In the genomic region with DNA sequence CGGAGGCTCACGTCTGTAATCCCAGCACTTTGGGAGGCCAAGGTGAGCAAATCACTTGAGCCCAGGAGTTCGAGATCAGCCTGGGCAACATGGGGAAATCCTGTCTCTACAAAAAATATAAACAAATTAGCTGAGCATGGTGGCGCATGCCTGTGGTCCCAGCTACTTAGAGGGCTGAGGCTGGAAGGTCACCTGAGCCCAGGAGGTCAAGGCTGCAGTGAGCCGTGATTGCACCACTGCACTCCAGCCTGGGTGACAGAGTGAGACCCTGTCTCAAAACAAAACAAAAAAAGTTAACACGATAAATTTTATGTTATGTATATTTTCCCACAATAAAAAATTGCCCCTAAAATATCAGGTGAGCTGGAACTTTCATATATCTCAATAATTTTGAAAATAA, we compare ENCODE assay signal across 1 cellular context.
A peak's percentile ranks its signal among the peaks of the same experiment; 100 is the strongest.
TF ChIP-seq lines count a peak whose summit lies in the region.

No MANE protein-coding gene starts in this region.

TF ChIP-seq in HepG2, 621 proteins besides CTCF, POLR2A, EP300 and RAD21 (continued from another document):
- TF ChIP-seq, protein P1, sequence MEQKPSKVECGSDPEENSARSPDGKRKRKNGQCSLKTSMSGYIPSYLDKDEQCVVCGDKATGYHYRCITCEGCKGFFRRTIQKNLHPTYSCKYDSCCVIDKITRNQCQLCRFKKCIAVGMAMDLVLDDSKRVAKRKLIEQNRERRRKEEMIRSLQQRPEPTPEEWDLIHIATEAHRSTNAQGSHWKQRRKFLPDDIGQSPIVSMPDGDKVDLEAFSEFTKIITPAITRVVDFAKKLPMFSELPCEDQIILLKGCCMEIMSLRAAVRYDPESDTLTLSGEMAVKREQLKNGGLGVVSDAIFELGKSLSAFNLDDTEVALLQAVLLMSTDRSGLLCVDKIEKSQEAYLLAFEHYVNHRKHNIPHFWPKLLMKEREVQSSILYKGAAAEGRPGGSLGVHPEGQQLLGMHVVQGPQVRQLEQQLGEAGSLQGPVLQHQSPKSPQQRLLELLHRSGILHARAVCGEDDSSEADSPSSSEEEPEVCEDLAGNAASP (CRISPR knock-in tag; IDR thresholded peaks at IDR 0.05; ENCODE audit: borderline replicate concordance): peak; percentile 75; the same call in 1 of the 2 replicates
- TF ChIP-seq ZMYM4 (CRISPR knock-in tag; IDR thresholded peaks at IDR 0.05) (peak; percentile 82), YY1 (IDR thresholded peaks at IDR 0.05; ENCODE audit: insufficient read depth, insufficient replicate concordance, low read depth, low read length) (peak; percentile 12)
TF ChIP-seq in HepG2: peak in this region for 41; not testable (repeated sequence) for 580.
